In the genomic region with DNA sequence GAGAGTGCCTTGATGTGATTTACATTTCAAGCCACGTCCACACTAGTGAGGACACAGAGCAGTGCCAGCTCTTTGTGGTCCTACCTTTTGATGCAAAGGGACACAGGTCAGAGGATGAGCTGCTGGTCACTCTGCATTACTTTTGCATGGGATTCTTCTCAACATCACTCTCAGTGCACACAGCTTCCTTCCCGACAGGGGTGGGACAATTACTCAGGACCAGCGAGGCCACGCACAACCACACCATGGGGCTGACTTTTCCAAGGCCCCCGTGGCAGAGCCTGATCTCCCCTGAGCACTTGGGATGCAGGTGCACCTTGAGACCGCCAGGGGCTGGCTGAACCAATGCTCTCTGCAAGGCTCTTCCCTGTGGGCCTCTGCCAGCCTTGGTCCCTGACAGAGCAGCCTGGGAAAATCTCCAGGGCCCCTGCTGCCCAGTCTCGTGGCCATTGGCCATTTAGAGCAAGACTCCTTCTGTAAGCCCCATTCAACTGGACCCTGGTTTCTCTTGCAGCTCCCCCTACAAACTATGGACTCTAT, we compare ENCODE assay signal across 15 cellular contexts. TPM values are rescaled to one million over a fixed set of nuclear protein-coding genes. Genes with fewer than 3 reads are reported as not detected.
DNase-seq lines count a peak whose midpoint lies in the region; ATAC-seq and TF ChIP-seq lines count a peak whose summit lies in the region.
"Had no signal": no experiment of that assay in that cellular context is flagged by ENCODE, and none has a peak within 500 bp of the region (broad histone marks: within the 10 kb centered on the region; RNA-seq: fewer than 3 reads in every experiment).

No MANE protein-coding gene starts in this region.

- H3K4me1 ChIP-seq in KMS-11 (ENCODE audit: low read depth, poor library complexity, severe bottlenecking) (no peaks in the 10 kb centered on the region), neural progenitor cell (no peaks in the 10 kb centered on the region)
- H3K4me1 ChIP-seq: uterus had no signal

- H3K36me3 Mint-ChIP-seq in neural progenitor cell, result no peaks in the 10 kb centered on the region
- H3K36me3 Mint-ChIP-seq: CD8-positive, alpha-beta T cell; stimulated activated naive B cell treated with anti-CD40 and anti-IgM and Interleukin-4, amounts not matched to agents 10 μg/mL and 1 μg/mL and 100 μg/mL, for 72 hours had no signal

- no peaks in the 10 kb centered on the region for H3K36me3 ChIP-seq in KMS-11 (ENCODE audit: insufficient read depth)
- no peaks in the 10 kb centered on the region for H3K36me3 ChIP-seq in WERI-Rb-1
- no peaks in the 10 kb centered on the region for H3K36me3 ChIP-seq in neural progenitor cell
- H3K36me3 ChIP-seq: uterus had no signal

- H3K9ac ChIP-seq in KMS-11 (no peak overlapping the region), neural progenitor cell (no peak overlapping the region)

- TF ChIP-seq CTCF in GM12872 (IDR thresholded peaks at IDR 0.05; ENCODE audit: insufficient read depth, low read depth, low read length), result peak; percentile 58
- TF ChIP-seq CTCF in KMS-11 (conservative IDR thresholded peaks at IDR 0.05; ENCODE audit: low read depth, low read length), result peak; percentile 27; the same call in 1 of the 2 replicates
- TF ChIP-seq CTCF in WERI-Rb-1 (IDR thresholded peaks at IDR 0.05; ENCODE audit: low read depth, low read length), result peak; percentile 59
- peak; percentile 55 for TF ChIP-seq CTCF in neural progenitor cell (IDR thresholded peaks at IDR 0.05)

- H3K9me3 ChIP-seq in WERI-Rb-1 (ENCODE audit: severe bottlenecking) (no peaks in the 10 kb centered on the region), neural progenitor cell (ENCODE audit: low read depth) (no peaks in the 10 kb centered on the region)
- H3K9me3 ChIP-seq: uterus had no signal

- intact Hi-C loops in left colon (cut with DNase I, micrococcal nuclease), result no loop called here

- peaks cover 8% of the 10 kb centered on the region for H3K27me3 Mint-ChIP-seq in neural progenitor cell (ENCODE audit: insufficient read depth, low read depth)

- no peaks in the 10 kb centered on the region for H3K9me3 Mint-ChIP-seq in neural progenitor cell
- H3K9me3 Mint-ChIP-seq: CD8-positive, alpha-beta T cell; neural crest cell; stimulated activated naive B cell treated with anti-CD40 and anti-IgM and Interleukin-4, amounts not matched to agents 10 μg/mL and 1 μg/mL and 100 μg/mL, for 72 hours had no signal

- no peak overlapping the region for H3K4me3 Mint-ChIP-seq in neural progenitor cell
- H3K4me3 Mint-ChIP-seq: CD8-positive, alpha-beta T cell; neural crest cell; stimulated activated naive B cell treated with anti-CD40 and anti-IgM and Interleukin-4, amounts not matched to agents 10 μg/mL and 1 μg/mL and 100 μg/mL, for 72 hours had no signal

- DNase-seq in WERI-Rb-1 (peak; percentile 12), neural progenitor cell (ENCODE audit: low spot score) (peak; percentile 62), left colon (no peak)
- no peak for DNase-seq in stimulated activated CD4-positive, alpha-beta T cell treated with anti-CD3 and anti-CD28 coated beads, Interleukin-2, amount 100 ng/mL, for 24 hours
- DNase-seq: anterior cingulate cortex; CD8-positive, alpha-beta T cell; GF-D8; NCI-H1417; NCI-H510A; stimulated activated naive B cell treated with anti-CD40 and anti-IgM and Interleukin-4, amounts not matched to agents 10 μg/mL and 1 μg/mL and 100 μg/mL, for 72 hours; uterus had no signal

- H3F3A ChIP-seq in neural progenitor cell (ENCODE audit: low read depth), result no peaks in the 10 kb centered on the region

- H2AFZ ChIP-seq in KMS-11 (ENCODE audit: low read depth) (no peak overlapping the region), neural progenitor cell (replicated peaks) (no peak overlapping the region)

- no peaks in the 10 kb centered on the region for H3K4me1 Mint-ChIP-seq in neural progenitor cell
- H3K4me1 Mint-ChIP-seq: neural crest cell; stimulated activated naive B cell treated with anti-CD40 and anti-IgM and Interleukin-4, amounts not matched to agents 10 μg/mL and 1 μg/mL and 100 μg/mL, for 72 hours had no signal

- no peak overlapping the region for H3K27ac ChIP-seq in KMS-11
- no peak overlapping the region for H3K27ac ChIP-seq in WERI-Rb-1
- no peak overlapping the region for H3K27ac ChIP-seq in neural progenitor cell
- H3K27ac ChIP-seq: uterus had no signal

- no peak overlapping the region for H3K4me3 ChIP-seq in KMS-11 (IDR thresholded peaks at IDR 0.05; ENCODE audit: insufficient read depth, low read depth, low read length)
- no peak overlapping the region for H3K4me3 ChIP-seq in WERI-Rb-1 (ENCODE audit: low read depth, low read length)
- H3K4me3 ChIP-seq in neural progenitor cell, result no peak overlapping the region
- H3K4me3 ChIP-seq: uterus had no signal

- H4K20me1 ChIP-seq in KMS-11 (ENCODE audit: insufficient read depth) (no peaks in the 10 kb centered on the region), neural progenitor cell (ENCODE audit: low read depth) (no peaks in the 10 kb centered on the region)

- no peak overlapping the region for H3K4me2 ChIP-seq in KMS-11
- no peak overlapping the region for H3K4me2 ChIP-seq in neural progenitor cell

- peaks cover 26% of the 10 kb centered on the region; the same call in 1 of the 2 replicates for H3K27me3 ChIP-seq in KMS-11 (ENCODE audit: insufficient read depth, low read depth)
- peaks cover 85% of the 10 kb centered on the region for H3K27me3 ChIP-seq in WERI-Rb-1 (ENCODE audit: insufficient read depth, low read depth, severe bottlenecking)
- no peaks in the 10 kb centered on the region for H3K27me3 ChIP-seq in neural progenitor cell
- H3K27me3 ChIP-seq: uterus had no signal

- no peak overlapping the region for H3K27ac Mint-ChIP-seq in neural progenitor cell
- H3K27ac Mint-ChIP-seq: CD8-positive, alpha-beta T cell; stimulated activated naive B cell treated with anti-CD40 and anti-IgM and Interleukin-4, amounts not matched to agents 10 μg/mL and 1 μg/mL and 100 μg/mL, for 72 hours had no signal

- H3K79me2 ChIP-seq in KMS-11 (ENCODE audit: insufficient read depth, low read depth) (no peaks in the 10 kb centered on the region), neural progenitor cell (ENCODE audit: low read depth) (no peaks in the 10 kb centered on the region)

- no peak for ATAC-seq in GM21360 (IDR thresholded peaks at IDR 0.05; ENCODE audit: unreplicated experiment)
- no peak for ATAC-seq in left colon
- ATAC-seq: CD8-positive, alpha-beta T cell; stimulated activated naive B cell treated with anti-CD40 and anti-IgM and Interleukin-4, amounts not matched to agents 10 μg/mL and 1 μg/mL and 100 μg/mL, for 72 hours had no signal

RNA-seq across cellular contexts. Expression of a gene that starts 13.2 kb away (rescaled TPM):
- not detected in 2 replicates for total RNA-seq in neural progenitor cell (ENCODE audit: low replicate concordance)
- total RNA-seq in left colon, result not detected
- total RNA-seq: CD8-positive, alpha-beta T cell; neural crest cell; uterus had no signal

RNA-seq across cellular contexts. Expression of a gene that starts 14.3 kb away (rescaled TPM):
- total RNA-seq in neural progenitor cell (ENCODE audit: low replicate concordance) (not detected in 2 replicates), left colon (not detected)
- total RNA-seq: CD8-positive, alpha-beta T cell; neural crest cell had no signal

RNA-seq across cellular contexts. Expression of a gene that starts 30.9 kb away (rescaled TPM):
- total RNA-seq in neural progenitor cell (ENCODE audit: low replicate concordance) (not detected in 2 replicates), left colon (not detected)
- total RNA-seq: CD8-positive, alpha-beta T cell; neural crest cell; uterus had no signal

RNA-seq across cellular contexts. Expression of a gene that starts 44.4 kb away (rescaled TPM):
- total RNA-seq in neural progenitor cell (ENCODE audit: low replicate concordance) (not detected in 2 replicates), left colon (not detected)
- total RNA-seq: CD8-positive, alpha-beta T cell; neural crest cell; uterus had no signal

Comparison
In these comparisons a context has a peak if more than half of its experiments do, and no peak if none do; other contexts are left out.
1. DNase-seq: peak in WERI-Rb-1 (single experiment) and neural progenitor cell (single experiment); none in stimulated activated CD4-positive, alpha-beta T cell treated with anti-CD3 and anti-CD28 coated beads, Interleukin-2, amount 100 ng/mL, for 24 hours (0 of 2) and left colon (0 of 2).
2. Peak in every context shown above with its lines, with median percentiles within 50 percentile points of each other: CTCF ChIP-seq.